9 cellular contexts compared by ENCODE assay signal in the genomic region with DNA sequence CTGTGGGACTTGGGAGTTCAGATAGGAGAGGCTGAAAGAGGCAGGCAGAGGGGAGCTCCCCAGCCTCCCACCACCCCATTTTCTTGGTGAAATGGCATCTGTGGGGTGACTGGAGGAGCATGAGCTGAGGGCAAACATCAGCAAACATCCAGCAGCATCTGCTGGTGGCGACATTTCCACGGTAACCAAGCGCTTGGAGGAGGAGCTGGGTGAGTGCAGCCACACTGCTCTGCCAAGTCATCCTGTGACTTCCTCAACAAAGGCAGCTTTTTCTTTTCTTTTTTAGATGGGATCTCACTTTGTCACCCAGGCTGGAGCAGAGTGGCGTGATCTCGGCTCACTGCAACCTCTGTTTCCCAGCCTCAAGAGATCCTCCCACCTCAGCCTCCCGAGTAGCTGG. TPM values are rescaled to one million over a fixed set of nuclear protein-coding genes. Genes with fewer than 3 reads are reported as not detected.
A peak's percentile ranks its signal among the peaks of the same experiment; 100 is the strongest.
DNase-seq lines count a peak whose midpoint lies in the region; ATAC-seq and TF ChIP-seq lines count a peak whose summit lies in the region.
"Had no signal": no experiment of that assay in that cellular context is flagged by ENCODE, and none has a peak within 500 bp of the region (broad histone marks: within the 10 kb centered on the region; RNA-seq: fewer than 3 reads in every experiment).

No MANE protein-coding gene starts in this region.

- H3K4me2 ChIP-seq in fibroblast of lung (ENCODE audit: extremely low read depth, insufficient read depth, low read length): no peak overlapping the region

- peaks cover 2% of the 10 kb centered on the region for H3K4me1 ChIP-seq in fibroblast of lung (ENCODE audit: control insufficient read depth, extremely low read depth, insufficient read depth, low read length)

- H3K27ac Mint-ChIP-seq in activated naive CD4-positive, alpha-beta T cell treated with anti-CD3 and anti-CD28 coated beads, Interleukin-2, amount 10 ng/mL, durations not matched to agents 7 days and 5 days: no peak overlapping the region
- no peak overlapping the region for H3K27ac Mint-ChIP-seq in T-helper 17 cell

- H3K4me1 Mint-ChIP-seq in activated naive CD4-positive, alpha-beta T cell treated with anti-CD3 and anti-CD28 coated beads, Interleukin-2, amount 10 ng/mL, durations not matched to agents 7 days and 5 days: peaks cover 66% of the 10 kb centered on the region
- peaks cover 45% of the 10 kb centered on the region for H3K4me1 Mint-ChIP-seq in T-helper 17 cell

- no peak overlapping the region for H3K4me3 ChIP-seq in fibroblast of lung (replicated peaks in 1 of 4; ENCODE audit: control extremely low read depth in 1 of 4, insufficient read depth in 1 of 4, low read depth in 3 of 4, low read length in 4 of 4)
- H3K4me3 ChIP-seq: SJSA1 had no signal

- H4K20me1 ChIP-seq in fibroblast of lung (ENCODE audit: control insufficient read depth, extremely low read depth, insufficient read depth, low read length): peaks cover 2% of the 10 kb centered on the region

- no peak overlapping the region for H3K27ac ChIP-seq in fibroblast of lung (ENCODE audit: insufficient read depth, low read length)
- H3K27ac ChIP-seq: SJSA1 had no signal

- ATAC-seq in T-helper 17 cell (peak; percentile 37), GM19324 (IDR thresholded peaks at IDR 0.05; ENCODE audit: low FRiP score, unreplicated experiment) (no peak)
- ATAC-seq in stimulated activated naive CD8-positive, alpha-beta T cell treated with anti-CD3 and anti-CD28 coated beads, Interleukin-15, Interleukin-2, amounts not matched to agents 100 U/mL and 50 U/mL, for 24 hours: peak; percentile 69

- H3K27me3 Mint-ChIP-seq in activated naive CD4-positive, alpha-beta T cell treated with anti-CD3 and anti-CD28 coated beads, Interleukin-2, amount 10 ng/mL, durations not matched to agents 7 days and 5 days: no peaks in the 10 kb centered on the region
- H3K27me3 Mint-ChIP-seq in T-helper 17 cell: no peaks in the 10 kb centered on the region

- no peak for TF ChIP-seq CTCF in fibroblast of lung (conservative IDR thresholded peaks at IDR 0.05 in 1 of 2, IDR thresholded peaks at IDR 0.05 in 1 of 2; ENCODE audit: low read depth in 1 of 2, low read length in 2 of 2)

- CTCF ChIA-PET in activated naive CD4-positive, alpha-beta T cell treated with anti-CD3 and anti-CD28 coated beads, Interleukin-2, amount 10 ng/mL, durations not matched to agents 7 days and 5 days (lab: Charles Lee): interaction anchor here (1.0 to 1.9 kb wide), 2 partner anchors 28 to 128 kb away, joined by 4 read pairs; no protein-coding TSS in a partner anchor

- peaks cover 35% of the 10 kb centered on the region for H3K36me3 Mint-ChIP-seq in activated naive CD4-positive, alpha-beta T cell treated with anti-CD3 and anti-CD28 coated beads, Interleukin-2, amount 10 ng/mL, durations not matched to agents 7 days and 5 days
- H3K36me3 Mint-ChIP-seq in T-helper 17 cell (ENCODE audit: low read depth): no peaks in the 10 kb centered on the region

- H2AFZ ChIP-seq in fibroblast of lung (ENCODE audit: low read length): no peak overlapping the region

- H3K36me3 ChIP-seq in fibroblast of lung (ENCODE audit: control insufficient read depth, insufficient read depth, low read length): peaks cover 5% of the 10 kb centered on the region

- no peak overlapping the region for H3K4me3 Mint-ChIP-seq in activated naive CD4-positive, alpha-beta T cell treated with anti-CD3 and anti-CD28 coated beads, Interleukin-2, amount 10 ng/mL, durations not matched to agents 7 days and 5 days
- H3K4me3 Mint-ChIP-seq in T-helper 17 cell: no peak overlapping the region

- H3K9me3 Mint-ChIP-seq in activated naive CD4-positive, alpha-beta T cell treated with anti-CD3 and anti-CD28 coated beads, Interleukin-2, amount 10 ng/mL, durations not matched to agents 7 days and 5 days: no peaks in the 10 kb centered on the region

- H3K27me3 ChIP-seq in fibroblast of lung (ENCODE audit: control insufficient read depth, insufficient read depth, low read length): no peaks in the 10 kb centered on the region
- H3K27me3 ChIP-seq: SJSA1 had no signal

- H3K79me2 ChIP-seq in fibroblast of lung (ENCODE audit: control insufficient read depth, insufficient read depth, low read length): peaks cover 99% of the 10 kb centered on the region

- no peaks in the 10 kb centered on the region for H3K9me3 ChIP-seq in T-helper 17 cell (ENCODE audit: control insufficient read depth, low read length, poor library complexity, severe bottlenecking)
- H3K9me3 ChIP-seq in fibroblast of lung (ENCODE audit: control insufficient read depth, insufficient read depth, low read depth, low read length): no peaks in the 10 kb centered on the region
- H3K9me3 ChIP-seq: SJSA1 had no signal

- DNase-seq in activated naive CD4-positive, alpha-beta T cell treated with anti-CD3 and anti-CD28 coated beads, Interleukin-2, amount 10 ng/mL, durations not matched to agents 7 days and 5 days: peak; percentile 37
- no peak for DNase-seq in activated naive CD4-positive, alpha-beta T cell treated with Interleukin-2 at 50 U/mL for 16 hours
- DNase-seq in T-helper 17 cell (no peak), fibroblast of lung (ENCODE audit: low read depth in 2 of 2) (peak; percentile 28 to 30), NCI-H526 (lab: John Stamatoyannopoulos, UW) (no peak), hepatic stellate cell (ENCODE audit: low spot score) (no peak)
- DNase-seq in stimulated activated naive CD8-positive, alpha-beta T cell treated with anti-CD3 and anti-CD28 coated beads, Interleukin-15, Interleukin-2, amounts not matched to agents 100 U/mL and 50 U/mL, for 24 hours: peak; percentile 39

- no peak overlapping the region for H3K9ac ChIP-seq in fibroblast of lung (ENCODE audit: insufficient read depth, low read length)

RNA-seq across cellular contexts. Expression of a gene that starts 5.6 kb away (rescaled TPM):
- total RNA-seq in T-helper 17 cell: 10 to 100 TPM; 75.2 to 77.2 TPM
- total RNA-seq in fibroblast of lung: 21.1 and 39.5 TPM in 2 replicates
- 101 and 117 TPM in 2 replicates for polyA plus RNA-seq in fibroblast of lung
- 147 and 173 TPM in 2 replicates for polyA plus RNA-seq in fibroblast of lung (2012)
- 11.0 and 40.6 TPM in 2 replicates for polyA minus RNA-seq in fibroblast of lung (ENCODE audit: low replicate concordance)

RNA-seq across cellular contexts. Expression of a gene that starts 18.3 kb away (rescaled TPM):
- total RNA-seq in T-helper 17 cell (10 to 100 TPM; 17.9 to 21.5 TPM), fibroblast of lung (13.4 and 14.6 TPM in 2 replicates)
- 16.3 and 24.6 TPM in 2 replicates for polyA plus RNA-seq in fibroblast of lung
- polyA plus RNA-seq in fibroblast of lung (2012): 21.4 and 30.2 TPM in 2 replicates
- polyA minus RNA-seq in fibroblast of lung (ENCODE audit: low replicate concordance): 2.5 and 7.1 TPM in 2 replicates

RNA-seq across cellular contexts. Expression of a gene that starts 31.3 kb away (rescaled TPM):
- total RNA-seq in T-helper 17 cell: 10 to 100 TPM; 43.6 to 56.9 TPM
- total RNA-seq in fibroblast of lung: 34.4 and 46.1 TPM in 2 replicates
- 13.2 and 18.0 TPM in 2 replicates for polyA plus RNA-seq in fibroblast of lung
- polyA plus RNA-seq in fibroblast of lung (2012): 27.1 and 36.7 TPM in 2 replicates
- 18.5 and 19.5 TPM in 2 replicates for polyA minus RNA-seq in fibroblast of lung (ENCODE audit: low replicate concordance)

RNA-seq across cellular contexts. Expression of a gene that starts 51.5 kb away (rescaled TPM):
- total RNA-seq in T-helper 17 cell: 10 to 100 TPM; 15.0 to 16.1 TPM
- total RNA-seq in fibroblast of lung: 22.9 and 25.3 TPM in 2 replicates
- 25.3 and 27.7 TPM in 2 replicates for polyA plus RNA-seq in fibroblast of lung
- 25.2 and 30.4 TPM in 2 replicates for polyA plus RNA-seq in fibroblast of lung (2012)
- polyA minus RNA-seq in fibroblast of lung (ENCODE audit: low replicate concordance): 9.5 and 12.4 TPM in 2 replicates

Comparison
In these comparisons a context has a peak if more than half of its experiments do, and no peak if none do; other contexts are left out.
1. DNase-seq: peak in activated naive CD4-positive, alpha-beta T cell treated with anti-CD3 and anti-CD28 coated beads, Interleukin-2, amount 10 ng/mL, durations not matched to agents 7 days and 5 days (single experiment), fibroblast of lung (2 of 2) and stimulated activated naive CD8-positive, alpha-beta T cell treated with anti-CD3 and anti-CD28 coated beads, Interleukin-15, Interleukin-2, amounts not matched to agents 100 U/mL and 50 U/mL, for 24 hours (single experiment); none in activated naive CD4-positive, alpha-beta T cell treated with Interleukin-2 at 50 U/mL for 16 hours (single experiment), T-helper 17 cell (0 of 3), NCI-H526 (0 of 2) and hepatic stellate cell (single experiment).